9 cellular contexts compared by ENCODE assay signal in genomic region chr16:48317614-48318013, GRCh38.
A peak's percentile ranks its signal among the peaks of the same experiment; 100 is the strongest.
DNase-seq lines count a peak whose midpoint lies in the region; ATAC-seq and FAIRE-seq lines count a peak whose summit lies in the region.
"Had no signal": no experiment of that assay in that cellular context is flagged by ENCODE, and none has a peak within 500 bp of the region (broad histone marks: within the 10 kb centered on the region; RNA-seq: fewer than 3 reads in every experiment).

No MANE protein-coding gene starts in this region.

- H3K4me3 Mint-ChIP-seq in activated naive CD4-positive, alpha-beta T cell treated with anti-CD3 and anti-CD28 coated beads, Interleukin-2, amount 50 U/mL, for 24 hours: peak overlapping the region; percentile 55

- peaks cover 27% of the 10 kb centered on the region for H3K36me3 Mint-ChIP-seq in activated naive CD4-positive, alpha-beta T cell treated with anti-CD3 and anti-CD28 coated beads, Interleukin-2, amount 50 U/mL, for 24 hours

- no peaks in the 10 kb centered on the region for H3K27me3 Mint-ChIP-seq in activated naive CD4-positive, alpha-beta T cell treated with anti-CD3 and anti-CD28 coated beads, Interleukin-2, amount 50 U/mL, for 24 hours

- no peak for DNase-seq in activated naive CD4-positive, alpha-beta T cell treated with anti-CD3 and anti-CD28 coated beads, Interleukin-2, amount 50 U/mL, for 16 hours
- peak; percentile 70 for DNase-seq in RCC 7860 (ENCODE audit: low spot score)
- peak; percentile 37 for DNase-seq in dedifferentiated amniotic fluid mesenchymal stem cell (ENCODE audit: extremely low spot score)
- peak; percentile 22 for DNase-seq in stimulated activated naive CD8-positive, alpha-beta T cell treated with anti-CD3 and anti-CD28 coated beads, Interleukin-15, Interleukin-2, amounts not matched to agents 100 U/mL and 50 U/mL, for 24 hours
- no peak for DNase-seq in T1000 (lab: John Stamatoyannopoulos, UW)
- DNase-seq in NCI-H146 (lab: John Stamatoyannopoulos, UW): no peak
- no peak for DNase-seq in cerebellar cortex (ENCODE audit: low spot score)

- peak overlapping the region; percentile 83 for H3K27ac Mint-ChIP-seq in activated naive CD4-positive, alpha-beta T cell treated with anti-CD3 and anti-CD28 coated beads, Interleukin-2, amount 50 U/mL, for 24 hours

- peak; percentile 87 for FAIRE-seq in RCC 7860 (lab: Jason Lieb, UNC)
- FAIRE-seq: G401.6 had no signal

- H3K4me1 Mint-ChIP-seq in activated naive CD4-positive, alpha-beta T cell treated with anti-CD3 and anti-CD28 coated beads, Interleukin-2, amount 50 U/mL, for 24 hours: peaks cover 68% of the 10 kb centered on the region

- peaks cover 5% of the 10 kb centered on the region for H3K9me3 Mint-ChIP-seq in activated naive CD4-positive, alpha-beta T cell treated with anti-CD3 and anti-CD28 coated beads, Interleukin-2, amount 50 U/mL, for 24 hours

- ATAC-seq in stimulated activated naive CD8-positive, alpha-beta T cell treated with anti-CD3 and anti-CD28 coated beads, Interleukin-15, Interleukin-2, amounts not matched to agents 100 U/mL and 50 U/mL, for 24 hours: peak; percentile 66

Comparison
In these comparisons a context has a peak if more than half of its experiments do, and no peak if none do; other contexts are left out.
1. DNase-seq: peak in RCC 7860 (single experiment), dedifferentiated amniotic fluid mesenchymal stem cell (single experiment) and stimulated activated naive CD8-positive, alpha-beta T cell treated with anti-CD3 and anti-CD28 coated beads, Interleukin-15, Interleukin-2, amounts not matched to agents 100 U/mL and 50 U/mL, for 24 hours (single experiment); none in activated naive CD4-positive, alpha-beta T cell treated with anti-CD3 and anti-CD28 coated beads, Interleukin-2, amount 50 U/mL, for 16 hours (single experiment), T1000 (single experiment), NCI-H146 (single experiment) and cerebellar cortex (single experiment).